8 cellular contexts compared by ENCODE assay signal in genomic region chr19:4723465-4724251, GRCh38. TPM values are rescaled to one million over a fixed set of nuclear protein-coding genes. Genes with fewer than 3 reads are reported as not detected.
DNase-seq lines count a peak whose midpoint lies in the region; ATAC-seq, FAIRE-seq and TF ChIP-seq lines count a peak whose summit lies in the region.

Gene DPP9 (minus strand): TSS chr19:4723842. CDS start chr19:4719906, 3,936 bp downstream.

- TF ChIP-seq CTCF in esophagus muscularis mucosa (IDR thresholded peaks at IDR 0.05): peak; percentile 12 to 35 (median 29)

- no peaks in the 10 kb centered on the region for H3K27me3 ChIP-seq in esophagus muscularis mucosa
- H3K27me3 ChIP-seq in muscle layer of duodenum (ENCODE audit: low read depth, low read length): no peaks in the 10 kb centered on the region

- peak; percentile 75 for FAIRE-seq in RCC 7860 (lab: Jason Lieb, UNC)

- H3K9me3 ChIP-seq in KOPT-K1 (ENCODE audit: insufficient read depth, low read length, poor library complexity, severe bottlenecking) (no peaks in the 10 kb centered on the region), esophagus muscularis mucosa (no peaks in the 10 kb centered on the region), muscle layer of duodenum (ENCODE audit: control insufficient read depth in 1 of 2, low read length in 2 of 2) (no peaks in the 10 kb centered on the region)

- H3K4me1 ChIP-seq in esophagus muscularis mucosa: peaks cover 15 to 44% (median 38%) of the 10 kb centered on the region in 4 donors
- peaks cover 11 to 26% of the 10 kb centered on the region in 2 donors for H3K4me1 ChIP-seq in muscle layer of duodenum (ENCODE audit: control insufficient read depth in 1 of 2, insufficient read depth in 2 of 2, low read length in 2 of 2)

- H3K4me3 ChIP-seq in esophagus muscularis mucosa (peak within 1 kb of the TSS; percentile 87 to 100 (median 96)), muscle layer of duodenum (ENCODE audit: low read depth in 1 of 2, low read length in 2 of 2) (peak within 1 kb of the TSS; percentile 77 to 97)

- intact Hi-C loops in esophagus muscularis mucosa (cut with DNase I): no loop called here

- TF ChIP-seq POLR2A in esophagus muscularis mucosa (IDR thresholded peaks at IDR 0.05; ENCODE audit: low read depth): peak; percentile 29

- H3K27me3 Mint-ChIP-seq in activated T-cell treated with anti-CD3 and anti-CD28 coated beads, Interleukin-2, amount 50 U/mL, for 72 hours (ENCODE audit: low read depth): no peaks in the 10 kb centered on the region

- no peaks in the 10 kb centered on the region for H3K9me3 Mint-ChIP-seq in activated T-cell treated with anti-CD3 and anti-CD28 coated beads, Interleukin-2, amount 50 U/mL, for 72 hours

- ATAC-seq in GM21786 (IDR thresholded peaks at IDR 0.05; ENCODE audit: unreplicated experiment): peak; percentile 91
- peak; percentile 94 to 96 for ATAC-seq in activated T-cell treated with anti-CD3 and anti-CD28 coated beads, Interleukin-2, amount 50 U/mL, for 72 hours (replicated peaks in 1 of 2)

- TF ChIP-seq EP300 in esophagus muscularis mucosa (IDR thresholded peaks at IDR 0.05): no peak

- peak within 1 kb of the TSS; percentile 100 for H3K27ac Mint-ChIP-seq in activated T-cell treated with anti-CD3 and anti-CD28 coated beads, Interleukin-2, amount 50 U/mL, for 72 hours

- 0% methylated on average over 15 of the region's 76 CpGs for WGBS in esophagus muscularis mucosa

- H3K36me3 ChIP-seq in KOPT-K1 (ENCODE audit: insufficient read depth, low read length) (peaks cover 31% of the 10 kb centered on the region), esophagus muscularis mucosa (peaks cover 13 to 37% (median 31%) of the 10 kb centered on the region in 4 donors), muscle layer of duodenum (ENCODE audit: control insufficient read depth in 1 of 2, insufficient read depth in 2 of 2, low read length in 2 of 2) (peaks cover 21 to 22% of the 10 kb centered on the region in 2 donors)

- peaks cover 8% of the 10 kb centered on the region in 2 donors for H3K36me3 Mint-ChIP-seq in activated T-cell treated with anti-CD3 and anti-CD28 coated beads, Interleukin-2, amount 50 U/mL, for 72 hours (ENCODE audit: insufficient read depth in 2 of 2)

- peak within 1 kb of the TSS; percentile 90 to 96 for H3K4me3 Mint-ChIP-seq in activated T-cell treated with anti-CD3 and anti-CD28 coated beads, Interleukin-2, amount 50 U/mL, for 72 hours

- DNase-seq in DMS79 treated with DMSO at 0.1 percent for 48 hours (lab: John Stamatoyannopoulos, UW) (peak; percentile 94), RCC 7860 (ENCODE audit: low spot score) (peak; percentile 97), esophagus muscularis mucosa (ENCODE audit: extremely low spot score) (peak; percentile 100)
- peak; percentile 98 for DNase-seq in activated T-cell treated with anti-CD3 and anti-CD28 coated beads, Interleukin-2, amount 50 U/mL, for 72 hours
- DNase-seq in stimulated activated CD8-positive, alpha-beta memory T cell treated with anti-CD3 and anti-CD28 coated beads, Interleukin-7, amount 100 ng/mL, for 4 hours (ENCODE audit: low read depth in 2 of 2): peak; percentile 95 to 97

- H3K4me1 Mint-ChIP-seq in activated T-cell treated with anti-CD3 and anti-CD28 coated beads, Interleukin-2, amount 50 U/mL, for 72 hours (ENCODE audit: low read depth): peaks cover 40% of the 10 kb centered on the region

- H3K27ac ChIP-seq in KOPT-K1 (ENCODE audit: low read depth, low read length, poor library complexity, severe bottlenecking): peak within 1 kb of the TSS; percentile 83
- peak within 1 kb of the TSS; percentile 88 to 96 (median 92) for H3K27ac ChIP-seq in esophagus muscularis mucosa (replicated peaks in 1 of 4)
- H3K27ac ChIP-seq in muscle layer of duodenum (ENCODE audit: low read length): peak within 1 kb of the TSS; percentile 67

RNA-seq across cellular contexts. Expression of gene DPP9, which starts in this region (rescaled TPM):
- 10 to 100 TPM; 58.8 to 61.0 TPM for total RNA-seq in activated T-cell treated with anti-CD3 and anti-CD28 coated beads, Interleukin-2, amount 50 U/mL, for 72 hours
- total RNA-seq in esophagus muscularis mucosa: 100 to 1,000 TPM in 1 of 4 donors, 10 to 100 TPM in 3; 42.4 to 106 (median 56.0) TPM

Comparison
In these comparisons a context has a peak if more than half of its experiments do, and no peak if none do; other contexts are left out.
1. Peak in every context shown above with its lines: DNase-seq, ATAC-seq, H3K4me3 ChIP-seq and H3K27ac ChIP-seq.